17 cellular contexts compared by ENCODE assay signal in genomic region chr1:116159177-116159576, GRCh38. TPM values are rescaled to one million over a fixed set of nuclear protein-coding genes. Genes with fewer than 3 reads are reported as not detected.
DNase-seq lines count a peak whose midpoint lies in the region; ATAC-seq, FAIRE-seq and TF ChIP-seq lines count a peak whose summit lies in the region.
"Had no signal": no experiment of that assay in that cellular context is flagged by ENCODE, and none has a peak within 500 bp of the region (broad histone marks: within the 10 kb centered on the region; RNA-seq: fewer than 3 reads in every experiment).

No MANE protein-coding gene starts in this region.

- BruUV-seq in Caco-2 (replicated peaks; lab: Mats Ljungman, UMichigan) = no TSS peak

- no peak for TF ChIP-seq CTCF in activated CD8-positive, alpha-beta T cell treated with anti-CD3 and anti-CD28 coated beads for 36 hours (IDR thresholded peaks at IDR 0.05)
- TF ChIP-seq CTCF in tibial artery (IDR thresholded peaks at IDR 0.05) (no peak), Caco-2 (IDR thresholded peaks at IDR 0.05; ENCODE audit: insufficient read depth in 1 of 2, low read depth in 1 of 2, low read length in 1 of 2, severe bottlenecking in 1 of 2, unreplicated experiment in 1 of 2) (no peak)

- peak; percentile 11 for DNase-seq in activated CD8-positive, alpha-beta T cell treated with anti-CD3 and anti-CD28 coated beads, Interleukin-2, amount 10 ng/mL, durations not matched to agents 7 days and 5 days
- DNase-seq in activated CD8-positive, alpha-beta T cell treated with anti-CD3 and anti-CD28 coated beads for 36 hours = no peak
- DNase-seq in ecto neural progenitor cell (ENCODE audit: low spot score) (peak; percentile 11), left lobe of liver (ENCODE audit: low spot score) (no peak), urothelium cell line (ENCODE audit: low spot score) (no peak), tibial artery (no peak), hepatic stellate cell (ENCODE audit: low spot score) (no peak), Caco-2 (no peak)
- DNase-seq: 8988T; Calu3; CD4-positive, alpha-beta memory T cell; DMS79 treated with DMSO at 0.1 percent for 48 hours; GF-D8; GOT3; H9 had no signal

- H3K9me3 ChIP-seq in tibial artery = no peaks in the 10 kb centered on the region
- no peaks in the 10 kb centered on the region for H3K9me3 ChIP-seq in Caco-2

- POLR2A ChIA-PET in activated CD8-positive, alpha-beta T cell treated with anti-CD3 and anti-CD28 coated beads, Interleukin-2, amount 10 ng/mL, durations not matched to agents 7 days and 5 days (lab: Charles Lee) = no interaction called here
- POLR2A ChIA-PET in activated CD8-positive, alpha-beta T cell treated with anti-CD3 and anti-CD28 coated beads for 36 hours (lab: Charles Lee) = no interaction called here
- POLR2A ChIA-PET in Caco-2 (lab: Charles Lee) = no interaction called here

- CTCF ChIA-PET in activated CD8-positive, alpha-beta T cell treated with anti-CD3 and anti-CD28 coated beads, Interleukin-2, amount 10 ng/mL, durations not matched to agents 7 days and 5 days (lab: Charles Lee) = interaction anchor here (0.9 to 3.9 kb wide), 4 partner anchors 10 to 340 kb away, joined by 3 to 14 read pairs (median 6); no protein-coding TSS in a partner anchor
- CTCF ChIA-PET in activated CD8-positive, alpha-beta T cell treated with anti-CD3 and anti-CD28 coated beads for 36 hours (lab: Charles Lee) = interaction anchor here (1.2 to 4.1 kb wide), 5 partner anchors 10 to 340 kb away, joined by 3 to 22 read pairs (median 6); no protein-coding TSS in a partner anchor
- CTCF ChIA-PET in Caco-2 (lab: Charles Lee) = no interaction called here

- H3K9me3 Mint-ChIP-seq in activated CD8-positive, alpha-beta T cell treated with anti-CD3 and anti-CD28 coated beads, Interleukin-2, amount 10 ng/mL, durations not matched to agents 7 days and 5 days (ENCODE audit: insufficient read depth) = peaks cover 5% of the 10 kb centered on the region
- H3K9me3 Mint-ChIP-seq in activated CD8-positive, alpha-beta T cell treated with anti-CD3 and anti-CD28 coated beads for 36 hours = peaks cover 3% of the 10 kb centered on the region
- no peaks in the 10 kb centered on the region for H3K9me3 Mint-ChIP-seq in Caco-2 (ENCODE audit: unreplicated experiment)

- H3K4me1 ChIP-seq in tibial artery (peaks cover 0 to 8% (median 7%) of the 10 kb centered on the region in 4 donors), Caco-2 (peaks cover 6% of the 10 kb centered on the region)

- intact Hi-C loops in activated CD8-positive, alpha-beta T cell treated with anti-CD3 and anti-CD28 coated beads for 36 hours (cut with micrococcal nuclease) = no loop called here
- intact Hi-C loops in tibial artery (cut with DNase I; ENCODE audit: low total_unique reads) (no loop called here), Caco-2 (cut with micrococcal nuclease; ENCODE audit: unreplicated experiment) (loop anchor here (10.0 kb wide), 1 partner anchor 66 kb away; no protein-coding TSS in a partner anchor)

- no peak overlapping the region for H3K27ac Mint-ChIP-seq in activated CD8-positive, alpha-beta T cell treated with anti-CD3 and anti-CD28 coated beads, Interleukin-2, amount 10 ng/mL, durations not matched to agents 7 days and 5 days
- H3K27ac Mint-ChIP-seq in activated CD8-positive, alpha-beta T cell treated with anti-CD3 and anti-CD28 coated beads for 36 hours = no peak overlapping the region
- H3K27ac Mint-ChIP-seq in Caco-2 (ENCODE audit: unreplicated experiment) = no peak overlapping the region
- H3K27ac Mint-ChIP-seq: H9 had no signal

- no peak overlapping the region for H3K4me3 Mint-ChIP-seq in activated CD8-positive, alpha-beta T cell treated with anti-CD3 and anti-CD28 coated beads, Interleukin-2, amount 10 ng/mL, durations not matched to agents 7 days and 5 days
- no peak overlapping the region for H3K4me3 Mint-ChIP-seq in activated CD8-positive, alpha-beta T cell treated with anti-CD3 and anti-CD28 coated beads for 36 hours
- H3K4me3 Mint-ChIP-seq in Caco-2 (ENCODE audit: unreplicated experiment) = no peak overlapping the region
- H3K4me3 Mint-ChIP-seq: CD4-positive, alpha-beta memory T cell; H9 had no signal

- no peaks in the 10 kb centered on the region for H3K27me3 ChIP-seq in tibial artery
- H3K27me3 ChIP-seq in Caco-2 (replicated peaks; ENCODE audit: control insufficient read depth, insufficient read depth, low read length) = no peaks in the 10 kb centered on the region

- no peak for ATAC-seq in activated CD8-positive, alpha-beta T cell treated with anti-CD3 and anti-CD28 coated beads, Interleukin-2, amount 10 ng/mL, durations not matched to agents 7 days and 5 days
- ATAC-seq in activated CD8-positive, alpha-beta T cell treated with anti-CD3 and anti-CD28 coated beads for 36 hours = no peak
- peak; percentile 79 for ATAC-seq in left lobe of liver
- ATAC-seq: GM12878 had no signal

- H3K36me3 ChIP-seq in tibial artery = no peaks in the 10 kb centered on the region
- no peaks in the 10 kb centered on the region for H3K36me3 ChIP-seq in Caco-2 (ENCODE audit: control insufficient read depth, insufficient read depth, low read length)

- no peak overlapping the region for H3K4me3 ChIP-seq in tibial artery
- no peak overlapping the region for H3K4me3 ChIP-seq in Caco-2 (ENCODE audit: low read depth, low read length)
- H3K4me3 ChIP-seq: GM12878 had no signal

- H3K27me3 Mint-ChIP-seq in activated CD8-positive, alpha-beta T cell treated with anti-CD3 and anti-CD28 coated beads, Interleukin-2, amount 10 ng/mL, durations not matched to agents 7 days and 5 days (ENCODE audit: low read depth) = peaks cover 25% of the 10 kb centered on the region
- no peaks in the 10 kb centered on the region for H3K27me3 Mint-ChIP-seq in activated CD8-positive, alpha-beta T cell treated with anti-CD3 and anti-CD28 coated beads for 36 hours
- H3K27me3 Mint-ChIP-seq in Caco-2 (ENCODE audit: insufficient read depth, unreplicated experiment) = no peaks in the 10 kb centered on the region
- H3K27me3 Mint-ChIP-seq: CD4-positive, alpha-beta memory T cell had no signal

- H3K36me3 Mint-ChIP-seq in activated CD8-positive, alpha-beta T cell treated with anti-CD3 and anti-CD28 coated beads, Interleukin-2, amount 10 ng/mL, durations not matched to agents 7 days and 5 days (ENCODE audit: low read depth) = no peaks in the 10 kb centered on the region
- H3K36me3 Mint-ChIP-seq in activated CD8-positive, alpha-beta T cell treated with anti-CD3 and anti-CD28 coated beads for 36 hours (ENCODE audit: low read depth) = no peaks in the 10 kb centered on the region
- no peaks in the 10 kb centered on the region for H3K36me3 Mint-ChIP-seq in Caco-2 (ENCODE audit: insufficient read depth, unreplicated experiment)

- peak; percentile 50 for FAIRE-seq in urothelium cell line (lab: Jason Lieb, UNC)
- FAIRE-seq: GM12878 had no signal

- H3K4me1 Mint-ChIP-seq in activated CD8-positive, alpha-beta T cell treated with anti-CD3 and anti-CD28 coated beads, Interleukin-2, amount 10 ng/mL, durations not matched to agents 7 days and 5 days (ENCODE audit: low read depth) = no peaks in the 10 kb centered on the region
- no peaks in the 10 kb centered on the region for H3K4me1 Mint-ChIP-seq in activated CD8-positive, alpha-beta T cell treated with anti-CD3 and anti-CD28 coated beads for 36 hours (ENCODE audit: low read depth)
- peaks cover 7% of the 10 kb centered on the region for H3K4me1 Mint-ChIP-seq in Caco-2 (ENCODE audit: low read depth, unreplicated experiment)

- no peak overlapping the region for H3K27ac ChIP-seq in tibial artery
- H3K27ac ChIP-seq: C4-2B had no signal

RNA-seq across cellular contexts. Expression of gene MAB21L3, which starts 48.0 kb away (rescaled TPM):
- total RNA-seq in activated CD8-positive, alpha-beta T cell treated with anti-CD3 and anti-CD28 coated beads, Interleukin-2, amount 10 ng/mL, durations not matched to agents 7 days and 5 days = not detected
- total RNA-seq in activated CD8-positive, alpha-beta T cell treated with anti-CD3 and anti-CD28 coated beads for 36 hours = not detected
- total RNA-seq in left lobe of liver (0.63 TPM), Caco-2 (2022) (0.26 and 0.66 TPM in 2 replicates)
- total RNA-seq: CD4-positive, alpha-beta memory T cell; H9 had no signal

Comparison
In these comparisons a context has a peak if more than half of its experiments do, and no peak if none do; other contexts are left out.
1. DNase-seq: peak in activated CD8-positive, alpha-beta T cell treated with anti-CD3 and anti-CD28 coated beads, Interleukin-2, amount 10 ng/mL, durations not matched to agents 7 days and 5 days (single experiment) and ecto neural progenitor cell (single experiment); none in activated CD8-positive, alpha-beta T cell treated with anti-CD3 and anti-CD28 coated beads for 36 hours (single experiment), left lobe of liver (single experiment), urothelium cell line (single experiment), tibial artery (0 of 2), hepatic stellate cell (single experiment) and Caco-2 (0 of 2).